Comparison of ENCODE assay signal across 15 cellular contexts in the genomic region with DNA sequence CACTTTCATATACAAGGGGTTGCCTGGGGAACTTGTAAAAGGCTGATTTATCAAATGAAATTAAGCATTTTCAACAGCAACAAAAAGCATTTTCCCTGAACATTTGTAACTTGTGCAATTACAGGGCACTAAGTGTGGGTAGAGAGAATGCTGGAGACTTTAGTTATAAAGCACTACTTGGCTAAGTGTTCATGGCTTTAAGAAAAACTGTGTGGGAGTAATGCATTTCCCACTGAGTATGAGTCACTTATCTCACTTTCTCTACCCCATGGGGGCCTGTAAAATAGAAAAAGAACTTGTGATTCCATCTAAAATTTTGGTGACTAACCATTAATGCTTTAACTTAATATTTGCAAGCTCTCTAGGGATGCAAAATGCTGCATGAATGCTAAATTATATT.
DNase-seq lines count a peak whose midpoint lies in the region; ATAC-seq and TF ChIP-seq lines count a peak whose summit lies in the region.
"Had no signal": no experiment of that assay in that cellular context is flagged by ENCODE, and none has a peak within 500 bp of the region (broad histone marks: within the 10 kb centered on the region; RNA-seq: fewer than 3 reads in every experiment).

No MANE protein-coding gene starts in this region.

- DNase-seq in CD1c-positive myeloid dendritic cell (ENCODE audit: extremely low spot score) (peak; percentile 2), fibroblast of villous mesenchyme (ENCODE audit: low read depth) (peak; percentile 19), NCI-H1694 (lab: John Stamatoyannopoulos, UW) (no peak), NCI-H146 (lab: John Stamatoyannopoulos, UW) (no peak)
- no peak for DNase-seq in CD4-positive, alpha-beta T cell
- DNase-seq: foreskin keratinocyte, mammary epithelial cell, NCI-H446 treated with DMSO at 0.1 percent for 48 hours, right lobe of liver, T-helper 1 cell had no signal

- no peak for TF ChIP-seq CTCF in fibroblast of villous mesenchyme (IDR thresholded peaks at IDR 0.05; ENCODE audit: insufficient read depth, low read depth, low read length)
- no peak for TF ChIP-seq CTCF in CD4-positive, alpha-beta T cell (IDR thresholded peaks at IDR 0.05)

- no peaks in the 10 kb centered on the region for H3K36me3 Mint-ChIP-seq in CD4-positive, alpha-beta T cell (ENCODE audit: low read depth)

- no peak overlapping the region for H3K27ac ChIP-seq in CD4-positive, alpha-beta T cell (ENCODE audit: low read depth, low read length)
- H3K27ac ChIP-seq: C4-2B, cardiac muscle cell, foreskin keratinocyte, right lobe of liver had no signal

- H3K4me1 Mint-ChIP-seq in CD4-positive, alpha-beta T cell (ENCODE audit: low read depth) = no peaks in the 10 kb centered on the region

- no peaks in the 10 kb centered on the region for H3K9me3 ChIP-seq in CD4-positive, alpha-beta T cell (ENCODE audit: control insufficient read depth, low read length)
- H3K9me3 ChIP-seq: right lobe of liver had no signal

- H3K27me3 ChIP-seq in CD4-positive, alpha-beta T cell (ENCODE audit: control insufficient read depth, insufficient read depth, low read length) = no peaks in the 10 kb centered on the region
- H3K27me3 ChIP-seq: cardiac muscle cell, foreskin keratinocyte, right lobe of liver had no signal

- peaks cover 13% of the 10 kb centered on the region for H3K9me3 Mint-ChIP-seq in CD4-positive, alpha-beta T cell

- no peak overlapping the region for H3K4me3 ChIP-seq in fibroblast of villous mesenchyme (ENCODE audit: low read depth, low read length)
- H3K4me3 ChIP-seq: cardiac muscle cell, right lobe of liver had no signal

- POLR2A ChIA-PET in CD4-positive, alpha-beta T cell (lab: Charles Lee) = no interaction called here

- intact Hi-C loops in CD4-positive, alpha-beta T cell (cut with DNase I, micrococcal nuclease) = no loop called here

- H3K4me3 Mint-ChIP-seq in CD4-positive, alpha-beta T cell = no peak overlapping the region

- ATAC-seq in GM21381 (IDR thresholded peaks at IDR 0.05; ENCODE audit: unreplicated experiment) (peak; percentile 60), HG03565 (IDR thresholded peaks at IDR 0.05; ENCODE audit: unreplicated experiment) (peak; percentile 76), GM21825 (IDR thresholded peaks at IDR 0.05; ENCODE audit: unreplicated experiment) (no peak)
- no peak for ATAC-seq in CD4-positive, alpha-beta T cell (ENCODE audit: poor library complexity)
- ATAC-seq: foreskin keratinocyte, right lobe of liver had no signal

- H3K27me3 Mint-ChIP-seq in CD4-positive, alpha-beta T cell = no peaks in the 10 kb centered on the region

- CTCF ChIA-PET in CD4-positive, alpha-beta T cell (lab: Charles Lee) = no interaction called here

- no peak overlapping the region for H3K27ac Mint-ChIP-seq in CD4-positive, alpha-beta T cell

Comparison
In these comparisons a context has a peak if more than half of its experiments do, and no peak if none do; other contexts are left out.
1. DNase-seq: peak in CD1c-positive myeloid dendritic cell (single experiment) and fibroblast of villous mesenchyme (single experiment); none in NCI-H1694 (single experiment), CD4-positive, alpha-beta T cell (0 of 10) and NCI-H146 (single experiment).
2. ATAC-seq: peak in GM21381 (single experiment) and HG03565 (single experiment); none in CD4-positive, alpha-beta T cell (single experiment) and GM21825 (single experiment).